Comparison of ENCODE assay signal across 17 cellular contexts in genomic region chr7:907158-907980, GRCh38. TPM values are rescaled to one million over a fixed set of nuclear protein-coding genes. Genes with fewer than 3 reads are reported as not detected.
DNase-seq lines count a peak whose midpoint lies in the region; ATAC-seq and TF ChIP-seq lines count a peak whose summit lies in the region.
"Had no signal": no experiment of that assay in that cellular context is flagged by ENCODE, and none has a peak within 500 bp of the region (broad histone marks: within the 10 kb centered on the region; RNA-seq: fewer than 3 reads in every experiment).

No MANE protein-coding gene starts in this region.

- no peak overlapping the region for H3K27ac Mint-ChIP-seq in CD4-positive, alpha-beta T cell
- no peak overlapping the region for H3K27ac Mint-ChIP-seq in T-helper 17 cell
- H3K27ac Mint-ChIP-seq: activated CD4-positive, alpha-beta memory T cell treated with anti-CD3 and anti-CD28 coated beads for 36 hours; CD8-positive, alpha-beta T cell; immature natural killer cell; neural progenitor cell had no signal

- CTCF ChIA-PET in CD4-positive, alpha-beta T cell (lab: Charles Lee), result interaction anchor here (0.9 to 2.1 kb wide), 3 partner anchors 16 to 86 kb away, joined by 3 to 9 read pairs (median 8); no protein-coding TSS in a partner anchor

- ATAC-seq in CD4-positive, alpha-beta T cell (ENCODE audit: poor library complexity), result peak; percentile 9
- ATAC-seq in T-helper 17 cell, result peak; percentile 14
- ATAC-seq in HG02938 (IDR thresholded peaks at IDR 0.05; ENCODE audit: unreplicated experiment), result no peak

- DNase-seq in CD4-positive, alpha-beta T cell, result no peak
- no peak for DNase-seq in T-helper 17 cell
- DNase-seq in cerebellar cortex (ENCODE audit: low spot score), result no peak
- DNase-seq in SKM-1 treated with dmso at 0.1 percent for 144 hours (lab: John Stamatoyannopoulos, UW; ENCODE audit: unreplicated experiment), result no peak
- DNase-seq: activated CD4-positive, alpha-beta memory T cell treated with anti-CD3 and anti-CD28 coated beads for 36 hours; activated effector memory CD4-positive, alpha-beta T cell treated with Interleukin-2 at 50 U/mL for 16 hours; colonic mucosa; immature natural killer cell; NCI-H2107 had no signal

- H3K36me3 ChIP-seq in BLaER1, result peaks cover 36% of the 10 kb centered on the region
- H3K36me3 ChIP-seq: ascending aorta, colonic mucosa, HAP-1, neural progenitor cell, suprapubic skin had no signal

- H3K4me3 ChIP-seq in BLaER1, result no peak overlapping the region
- H3K4me3 ChIP-seq: ascending aorta, colonic mucosa, HAP-1, neural progenitor cell, suprapubic skin had no signal

- peaks cover 51% of the 10 kb centered on the region for H3K27me3 ChIP-seq in BLaER1
- H3K27me3 ChIP-seq in CD4-positive, alpha-beta T cell (ENCODE audit: control insufficient read depth, insufficient read depth, low read length), result no peaks in the 10 kb centered on the region
- no peaks in the 10 kb centered on the region for H3K27me3 ChIP-seq in layer of hippocampus (ENCODE audit: control insufficient read depth, insufficient read depth, low read length)
- H3K27me3 ChIP-seq: ascending aorta, colonic mucosa had no signal

- H3K4me2 ChIP-seq in BLaER1, result peak overlapping the region; percentile 10
- H3K4me2 ChIP-seq: neural progenitor cell had no signal

- H3K9me3 ChIP-seq in BLaER1 (no peaks in the 10 kb centered on the region), T-helper 17 cell (ENCODE audit: control insufficient read depth, low read length, poor library complexity, severe bottlenecking) (no peaks in the 10 kb centered on the region)
- H3K9me3 ChIP-seq in CD4-positive, alpha-beta T cell (ENCODE audit: control insufficient read depth, low read length), result no peaks in the 10 kb centered on the region
- H3K9me3 ChIP-seq: ascending aorta, colonic mucosa, HAP-1, suprapubic skin had no signal

- no peak for TF ChIP-seq CTCF in CD4-positive, alpha-beta T cell (IDR thresholded peaks at IDR 0.05)

- no peak overlapping the region for H3K9ac ChIP-seq in BLaER1
- H3K9ac ChIP-seq: neural progenitor cell had no signal

- H3K4me1 Mint-ChIP-seq in CD4-positive, alpha-beta T cell (ENCODE audit: low read depth), result peaks cover 11% of the 10 kb centered on the region
- peaks cover 9% of the 10 kb centered on the region for H3K4me1 Mint-ChIP-seq in T-helper 17 cell

- H3K36me3 Mint-ChIP-seq in CD4-positive, alpha-beta T cell (ENCODE audit: low read depth), result no peaks in the 10 kb centered on the region
- H3K36me3 Mint-ChIP-seq in T-helper 17 cell (ENCODE audit: low read depth), result no peaks in the 10 kb centered on the region
- H3K36me3 Mint-ChIP-seq: activated CD4-positive, alpha-beta memory T cell treated with anti-CD3 and anti-CD28 coated beads for 36 hours; CD8-positive, alpha-beta T cell; neural progenitor cell had no signal

- intact Hi-C loops in CD4-positive, alpha-beta T cell (cut with DNase I, micrococcal nuclease), result loop anchor here in 1 of 2 experiments (5.0 kb wide), 1 partner anchor 160 kb away; no protein-coding TSS in a partner anchor

- H3K9me3 Mint-ChIP-seq in CD4-positive, alpha-beta T cell, result no peaks in the 10 kb centered on the region
- H3K9me3 Mint-ChIP-seq: activated CD4-positive, alpha-beta memory T cell treated with anti-CD3 and anti-CD28 coated beads for 36 hours; CD8-positive, alpha-beta T cell; immature natural killer cell; neural progenitor cell had no signal

- H3K4me1 ChIP-seq in BLaER1, result peaks cover 57% of the 10 kb centered on the region
- H3K4me1 ChIP-seq: HAP-1, neural progenitor cell had no signal

- no peak overlapping the region for H3K4me3 Mint-ChIP-seq in CD4-positive, alpha-beta T cell
- no peak overlapping the region for H3K4me3 Mint-ChIP-seq in T-helper 17 cell
- H3K4me3 Mint-ChIP-seq: activated CD4-positive, alpha-beta memory T cell treated with anti-CD3 and anti-CD28 coated beads for 36 hours; neural progenitor cell had no signal

- peaks cover 47% of the 10 kb centered on the region for H4K20me1 ChIP-seq in BLaER1

- H3K27me3 Mint-ChIP-seq in CD4-positive, alpha-beta T cell, result peaks cover 8% of the 10 kb centered on the region
- no peaks in the 10 kb centered on the region for H3K27me3 Mint-ChIP-seq in T-helper 17 cell
- H3K27me3 Mint-ChIP-seq: activated CD4-positive, alpha-beta memory T cell treated with anti-CD3 and anti-CD28 coated beads for 36 hours had no signal

- H3K27ac ChIP-seq in BLaER1 (no peak overlapping the region), layer of hippocampus (ENCODE audit: low read depth, low read length) (peak overlapping the region; percentile 59)
- no peak overlapping the region for H3K27ac ChIP-seq in CD4-positive, alpha-beta T cell (ENCODE audit: low read depth, low read length)
- H3K27ac ChIP-seq: ascending aorta, colonic mucosa, neural progenitor cell, suprapubic skin had no signal

- POLR2A ChIA-PET in CD4-positive, alpha-beta T cell (lab: Charles Lee), result interaction anchor here (0.8 to 4.4 kb wide), 3 partner anchors 16 to 68 kb away, joined by 3 to 23 read pairs (median 11); partner anchors contain the start of gene COX19

RNA-seq across cellular contexts. Expression of gene GET4, which starts 31.0 kb away (rescaled TPM):
- total RNA-seq in CD4-positive, alpha-beta T cell, result 10 to 100 TPM; 84.4 to 96.4 TPM
- 10 to 100 TPM; 58.5 to 81.0 TPM for total RNA-seq in T-helper 17 cell

RNA-seq across cellular contexts. Expression of gene ADAP1, which starts 47.1 kb away (rescaled TPM):
- 1 to 10 TPM; 6.8 to 7.2 TPM for total RNA-seq in CD4-positive, alpha-beta T cell
- total RNA-seq in T-helper 17 cell, result 10 to 100 TPM in 1 of 2 donors, 1 to 10 TPM in 1; 6.7 to 15.4 TPM
